ENCODE assay signal across 15 cellular contexts in the genomic region with DNA sequence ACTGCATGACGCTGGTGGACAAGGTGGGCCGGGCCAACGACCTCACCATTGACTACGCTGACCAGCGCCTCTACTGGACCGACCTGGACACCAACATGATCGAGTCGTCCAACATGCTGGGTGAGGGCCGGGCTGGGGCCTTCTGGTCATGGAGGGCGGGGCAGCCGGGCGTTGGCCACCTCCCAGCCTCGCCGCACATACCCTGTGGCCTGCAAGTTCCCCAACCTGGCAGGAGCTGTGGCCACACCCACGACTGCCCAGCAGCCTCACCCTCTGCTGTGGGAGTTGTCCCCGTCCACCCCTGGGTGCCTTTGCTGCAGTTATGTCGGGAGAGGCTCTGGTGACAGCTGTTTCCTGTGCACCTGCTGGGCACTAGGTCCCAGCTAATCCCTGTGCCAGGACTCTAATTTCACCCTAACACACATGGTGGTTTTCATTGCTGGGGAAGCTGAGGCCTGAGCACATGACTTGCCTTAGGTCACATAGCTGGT.
DNase-seq lines count a peak whose midpoint lies in the region; TF ChIP-seq lines count a peak whose summit lies in the region.
"Had no signal": no experiment of that assay in that cellular context is flagged by ENCODE, and none has a peak within 500 bp of the region (broad histone marks: within the 10 kb centered on the region; RNA-seq: fewer than 3 reads in every experiment).

No MANE protein-coding gene starts in this region.

- DNase-seq in DMS153 (lab: John Stamatoyannopoulos, UW) (peak; percentile 10), DMS153 treated with DMSO at 0.1 percent for 48 hours (lab: John Stamatoyannopoulos, UW; ENCODE audit: unreplicated experiment) (no peak), NCI-H2196 (lab: John Stamatoyannopoulos, UW; ENCODE audit: unreplicated experiment) (peak; percentile 68), erythroblast (lab: John Stamatoyannopoulos, UW) (peak; percentile 16 to 38), skeletal muscle cell (ENCODE audit: low read depth) (peak; percentile 24), NCI-H1105 (lab: John Stamatoyannopoulos, UW) (no peak), superior temporal gyrus (ENCODE audit: extremely low spot score) (no peak), islet precursor cell (no peak)
- DNase-seq: activated B cell treated with CpG ODN at 0.5 μM for 24 hours; activated CD8-positive, alpha-beta memory T cell treated with anti-CD3 and anti-CD28 coated beads for 24 hours; adrenal gland; CD4-positive, CD25-positive, alpha-beta regulatory T cell; naive thymus-derived CD8-positive, alpha-beta T cell; NCI-H1436; stimulated activated naive CD8-positive, alpha-beta T cell treated with anti-CD3 and anti-CD28 coated beads, Interleukin-15, Interleukin-2, amounts not matched to agents 100 U/mL and 50 U/mL, for 24 hours had no signal

- no peak overlapping the region for H3K4me3 ChIP-seq in skeletal muscle cell (ENCODE audit: low read depth, low read length)
- H3K4me3 ChIP-seq: adrenal gland had no signal

- no peak for TF ChIP-seq POLR2A in erythroblast (IDR thresholded peaks at IDR 0.05; ENCODE audit: low read length)

Comparison
In these comparisons a context has a peak if more than half of its experiments do, and no peak if none do; other contexts are left out.
1. DNase-seq: peak in DMS153 (single experiment), NCI-H2196 (single experiment), erythroblast (2 of 2) and skeletal muscle cell (single experiment); none in DMS153 treated with DMSO at 0.1 percent for 48 hours (single experiment), NCI-H1105 (single experiment), superior temporal gyrus (single experiment) and islet precursor cell (single experiment).